1 cellular context compared by ENCODE assay signal in the genomic region with DNA sequence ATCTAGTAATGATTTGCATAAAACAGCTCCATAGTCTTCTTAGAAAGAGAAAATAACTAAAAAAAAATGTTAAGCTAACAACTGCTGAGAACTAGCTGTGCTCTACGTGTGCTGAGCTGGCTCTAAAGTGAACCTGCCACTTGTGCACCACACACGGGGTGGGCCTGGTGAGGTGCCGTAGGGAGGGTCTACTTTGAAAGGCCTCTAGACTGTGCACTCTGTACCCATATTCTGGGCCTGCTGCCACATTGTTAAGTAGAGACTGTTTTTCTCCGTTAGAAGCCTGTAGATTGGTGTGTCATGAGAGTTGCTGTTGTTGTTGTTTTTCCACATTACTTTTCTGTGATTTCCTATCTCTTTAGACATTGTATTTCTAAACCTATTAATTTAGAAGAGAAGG.
TF ChIP-seq lines count a peak whose summit lies in the region.

No MANE protein-coding gene starts in this region.

TF ChIP-seq in HepG2, 621 proteins besides CTCF, POLR2A, EP300 and RAD21 (continued from another document):
- TF ChIP-seq, protein P1, sequence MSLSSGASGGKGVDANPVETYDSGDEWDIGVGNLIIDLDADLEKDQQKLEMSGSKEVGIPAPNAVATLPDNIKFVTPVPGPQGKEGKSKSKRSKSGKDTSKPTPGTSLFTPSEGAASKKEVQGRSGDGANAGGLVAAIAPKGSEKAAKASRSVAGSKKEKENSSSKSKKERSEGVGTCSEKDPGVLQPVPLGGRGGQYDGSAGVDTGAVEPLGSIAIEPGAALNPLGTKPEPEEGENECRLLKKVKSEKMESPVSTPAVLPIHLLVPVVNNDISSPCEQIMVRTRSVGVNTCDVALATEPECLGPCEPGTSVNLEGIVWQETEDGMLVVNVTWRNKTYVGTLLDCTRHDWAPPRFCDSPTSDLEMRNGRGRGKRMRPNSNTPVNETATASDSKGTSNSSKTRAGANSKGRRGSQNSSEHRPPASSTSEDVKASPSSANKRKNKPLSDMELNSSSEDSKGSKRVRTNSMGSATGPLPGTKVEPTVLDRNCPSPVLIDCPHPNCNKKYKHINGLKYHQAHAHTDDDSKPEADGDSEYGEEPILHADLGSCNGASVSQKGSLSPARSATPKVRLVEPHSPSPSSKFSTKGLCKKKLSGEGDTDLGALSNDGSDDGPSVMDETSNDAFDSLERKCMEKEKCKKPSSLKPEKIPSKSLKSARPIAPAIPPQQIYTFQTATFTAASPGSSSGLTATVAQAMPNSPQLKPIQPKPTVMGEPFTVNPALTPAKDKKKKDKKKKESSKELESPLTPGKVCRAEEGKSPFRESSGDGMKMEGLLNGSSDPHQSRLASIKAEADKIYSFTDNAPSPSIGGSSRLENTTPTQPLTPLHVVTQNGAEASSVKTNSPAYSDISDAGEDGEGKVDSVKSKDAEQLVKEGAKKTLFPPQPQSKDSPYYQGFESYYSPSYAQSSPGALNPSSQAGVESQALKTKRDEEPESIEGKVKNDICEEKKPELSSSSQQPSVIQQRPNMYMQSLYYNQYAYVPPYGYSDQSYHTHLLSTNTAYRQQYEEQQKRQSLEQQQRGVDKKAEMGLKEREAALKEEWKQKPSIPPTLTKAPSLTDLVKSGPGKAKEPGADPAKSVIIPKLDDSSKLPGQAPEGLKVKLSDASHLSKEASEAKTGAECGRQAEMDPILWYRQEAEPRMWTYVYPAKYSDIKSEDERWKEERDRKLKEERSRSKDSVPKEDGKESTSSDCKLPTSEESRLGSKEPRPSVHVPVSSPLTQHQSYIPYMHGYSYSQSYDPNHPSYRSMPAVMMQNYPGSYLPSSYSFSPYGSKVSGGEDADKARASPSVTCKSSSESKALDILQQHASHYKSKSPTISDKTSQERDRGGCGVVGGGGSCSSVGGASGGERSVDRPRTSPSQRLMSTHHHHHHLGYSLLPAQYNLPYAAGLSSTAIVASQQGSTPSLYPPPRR (CRISPR knock-in tag; IDR thresholded peaks at IDR 0.05; ENCODE audit: borderline replicate concordance), result no peak
- no peak for TF ChIP-seq TBX2 (CRISPR knock-in tag; IDR thresholded peaks at IDR 0.05; ENCODE audit: borderline replicate concordance)
- TF ChIP-seq HNRNPK (IDR thresholded peaks at IDR 0.05; ENCODE audit: low read depth, low read length, poor library complexity, severe bottlenecking), result no peak
- TF ChIP-seq CBX2 (IDR thresholded peaks at IDR 0.05; ENCODE audit: low read depth, low read length), result no peak
- TF ChIP-seq CBX2 (CRISPR knock-in tag; IDR thresholded peaks at IDR 0.05; ENCODE audit: low read depth), result no peak
- TF ChIP-seq ZNF768 (CRISPR knock-in tag; IDR thresholded peaks at IDR 0.05), result no peak
- TF ChIP-seq ZNF543 (CRISPR knock-in tag; IDR thresholded peaks at IDR 0.05), result no peak
- TF ChIP-seq, protein P2, sequence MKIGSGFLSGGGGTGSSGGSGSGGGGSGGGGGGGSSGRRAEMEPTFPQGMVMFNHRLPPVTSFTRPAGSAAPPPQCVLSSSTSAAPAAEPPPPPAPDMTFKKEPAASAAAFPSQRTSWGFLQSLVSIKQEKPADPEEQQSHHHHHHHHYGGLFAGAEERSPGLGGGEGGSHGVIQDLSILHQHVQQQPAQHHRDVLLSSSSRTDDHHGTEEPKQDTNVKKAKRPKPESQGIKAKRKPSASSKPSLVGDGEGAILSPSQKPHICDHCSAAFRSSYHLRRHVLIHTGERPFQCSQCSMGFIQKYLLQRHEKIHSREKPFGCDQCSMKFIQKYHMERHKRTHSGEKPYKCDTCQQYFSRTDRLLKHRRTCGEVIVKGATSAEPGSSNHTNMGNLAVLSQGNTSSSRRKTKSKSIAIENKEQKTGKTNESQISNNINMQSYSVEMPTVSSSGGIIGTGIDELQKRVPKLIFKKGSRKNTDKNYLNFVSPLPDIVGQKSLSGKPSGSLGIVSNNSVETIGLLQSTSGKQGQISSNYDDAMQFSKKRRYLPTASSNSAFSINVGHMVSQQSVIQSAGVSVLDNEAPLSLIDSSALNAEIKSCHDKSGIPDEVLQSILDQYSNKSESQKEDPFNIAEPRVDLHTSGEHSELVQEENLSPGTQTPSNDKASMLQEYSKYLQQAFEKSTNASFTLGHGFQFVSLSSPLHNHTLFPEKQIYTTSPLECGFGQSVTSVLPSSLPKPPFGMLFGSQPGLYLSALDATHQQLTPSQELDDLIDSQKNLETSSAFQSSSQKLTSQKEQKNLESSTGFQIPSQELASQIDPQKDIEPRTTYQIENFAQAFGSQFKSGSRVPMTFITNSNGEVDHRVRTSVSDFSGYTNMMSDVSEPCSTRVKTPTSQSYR (CRISPR knock-in tag; IDR thresholded peaks at IDR 0.05; ENCODE audit: borderline replicate concordance), result no peak
- no peak for TF ChIP-seq XRCC5 (optimal IDR thresholded peaks at IDR 0.05; ENCODE audit: low read length)
- TF ChIP-seq GABPA (IDR thresholded peaks at IDR 0.05; ENCODE audit: low read depth, low read length), result no peak
- no peak for TF ChIP-seq GABPA (CRISPR knock-in tag; IDR thresholded peaks at IDR 0.05; ENCODE audit: low read depth)
- TF ChIP-seq SP4 (CRISPR knock-in tag; IDR thresholded peaks at IDR 0.05), result no peak
- TF ChIP-seq SSRP1 (CRISPR knock-in tag; IDR thresholded peaks at IDR 0.05), result no peak
- TF ChIP-seq, protein P3, sequence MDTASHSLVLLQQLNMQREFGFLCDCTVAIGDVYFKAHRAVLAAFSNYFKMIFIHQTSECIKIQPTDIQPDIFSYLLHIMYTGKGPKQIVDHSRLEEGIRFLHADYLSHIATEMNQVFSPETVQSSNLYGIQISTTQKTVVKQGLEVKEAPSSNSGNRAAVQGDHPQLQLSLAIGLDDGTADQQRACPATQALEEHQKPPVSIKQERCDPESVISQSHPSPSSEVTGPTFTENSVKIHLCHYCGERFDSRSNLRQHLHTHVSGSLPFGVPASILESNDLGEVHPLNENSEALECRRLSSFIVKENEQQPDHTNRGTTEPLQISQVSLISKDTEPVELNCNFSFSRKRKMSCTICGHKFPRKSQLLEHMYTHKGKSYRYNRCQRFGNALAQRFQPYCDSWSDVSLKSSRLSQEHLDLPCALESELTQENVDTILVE (CRISPR knock-in tag; IDR thresholded peaks at IDR 0.05), result no peak
- TF ChIP-seq KLF9 (CRISPR knock-in tag; IDR thresholded peaks at IDR 0.05; ENCODE audit: low read depth), result no peak
- TF ChIP-seq NR3C1 (CRISPR knock-in tag; IDR thresholded peaks at IDR 0.05), result no peak
- TF ChIP-seq SAFB2 (CRISPR knock-in tag; IDR thresholded peaks at IDR 0.05; ENCODE audit: borderline replicate concordance, low read depth), result no peak
- no peak for TF ChIP-seq AGO1 (IDR thresholded peaks at IDR 0.05; ENCODE audit: low read depth, low read length, poor library complexity, severe bottlenecking)
